Comparison of ENCODE assay signal across 1 cellular context in genomic region chr7:20835111-20835750, GRCh38.
TF ChIP-seq lines count a peak whose summit lies in the region.

No MANE protein-coding gene starts in this region.

TF ChIP-seq in WTC11, 78 proteins besides CTCF, POLR2A, EP300 and RAD21 (continued from another document):
- TF ChIP-seq, protein P1, sequence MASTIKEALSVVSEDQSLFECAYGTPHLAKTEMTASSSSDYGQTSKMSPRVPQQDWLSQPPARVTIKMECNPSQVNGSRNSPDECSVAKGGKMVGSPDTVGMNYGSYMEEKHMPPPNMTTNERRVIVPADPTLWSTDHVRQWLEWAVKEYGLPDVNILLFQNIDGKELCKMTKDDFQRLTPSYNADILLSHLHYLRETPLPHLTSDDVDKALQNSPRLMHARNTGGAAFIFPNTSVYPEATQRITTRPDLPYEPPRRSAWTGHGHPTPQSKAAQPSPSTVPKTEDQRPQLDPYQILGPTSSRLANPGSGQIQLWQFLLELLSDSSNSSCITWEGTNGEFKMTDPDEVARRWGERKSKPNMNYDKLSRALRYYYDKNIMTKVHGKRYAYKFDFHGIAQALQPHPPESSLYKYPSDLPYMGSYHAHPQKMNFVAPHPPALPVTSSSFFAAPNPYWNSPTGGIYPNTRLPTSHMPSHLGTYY (CRISPR knock-in tag; IDR thresholded peaks at IDR 0.05), result no peak
- TF ChIP-seq ZNF121 (CRISPR knock-in tag; IDR thresholded peaks at IDR 0.05), result no peak
